Comparison of ENCODE assay signal across 17 cellular contexts in genomic region chr10:63252095-63252762, GRCh38.
DNase-seq lines count a peak whose midpoint lies in the region; ATAC-seq lines count a peak whose summit lies in the region.
"Had no signal": no experiment of that assay in that cellular context is flagged by ENCODE, and none has a peak within 500 bp of the region (broad histone marks: within the 10 kb centered on the region; RNA-seq: fewer than 3 reads in every experiment).

No MANE protein-coding gene starts in this region.

- DNase-seq in activated T-cell treated with anti-CD3 and anti-CD28 coated beads, Interleukin-2, amount 50 U/mL, for 72 hours, result no peak
- DNase-seq in activated T-cell treated with anti-CD3 and anti-CD28 coated beads, Interleukin-2, amount 50 U/mL, for 24 hours, result no peak
- DNase-seq in T-helper 17 cell (no peak), memory B cell (ENCODE audit: low spot score in 2 of 2) (no peak), SW480 (ENCODE audit: low spot score) (no peak), C1 segment of cervical spinal cord (lab: John Stamatoyannopoulos, UW) (no peak)
- no peak for DNase-seq in stimulated activated effector memory CD8-positive, alpha-beta T cell treated with anti-CD3 and anti-CD28 coated beads, Interleukin-12 subunit alpha, Interleukin-12 subunit beta, amount 100 ng/mL, for 72 hours (ENCODE audit: low spot score in 2 of 2)
- DNase-seq: activated CD4-positive, alpha-beta T cell treated with anti-CD3 and anti-CD28 coated beads, Interleukin-2, amount 50 U/mL, for 4 hours; activated T-cell treated with anti-CD3 and anti-CD28 coated beads, Interleukin-2, amount 50 U/mL, for 1 hour; DND-41; esophagus squamous epithelium; glutamatergic neuron; NCI-H1930; thyroid gland had no signal

- H3K9me3 ChIP-seq in T-helper 17 cell (ENCODE audit: control insufficient read depth, low read length, poor library complexity, severe bottlenecking), result no peaks in the 10 kb centered on the region
- H3K9me3 ChIP-seq: esophagus squamous epithelium, thyroid gland had no signal

- peaks cover 6 to 9% of the 10 kb centered on the region in 2 donors for H3K36me3 Mint-ChIP-seq in activated T-cell treated with anti-CD3 and anti-CD28 coated beads, Interleukin-2, amount 50 U/mL, for 72 hours (ENCODE audit: insufficient read depth in 2 of 2)
- H3K36me3 Mint-ChIP-seq in activated T-cell treated with anti-CD3 and anti-CD28 coated beads, Interleukin-2, amount 50 U/mL, for 24 hours (ENCODE audit: low read depth), result peaks cover 64% of the 10 kb centered on the region
- H3K36me3 Mint-ChIP-seq in T-helper 17 cell (ENCODE audit: low read depth) (peaks cover 4% of the 10 kb centered on the region), memory B cell (peaks cover 18% of the 10 kb centered on the region)
- H3K36me3 Mint-ChIP-seq in stimulated activated effector memory CD8-positive, alpha-beta T cell treated with anti-CD3 and anti-CD28 coated beads, Interleukin-12 subunit alpha, Interleukin-12 subunit beta, amount 100 ng/mL, for 72 hours, result peaks cover 28% of the 10 kb centered on the region

- H3K27me3 Mint-ChIP-seq in activated T-cell treated with anti-CD3 and anti-CD28 coated beads, Interleukin-2, amount 50 U/mL, for 72 hours (ENCODE audit: low read depth), result no peaks in the 10 kb centered on the region
- no peaks in the 10 kb centered on the region for H3K27me3 Mint-ChIP-seq in activated T-cell treated with anti-CD3 and anti-CD28 coated beads, Interleukin-2, amount 50 U/mL, for 24 hours
- H3K27me3 Mint-ChIP-seq in T-helper 17 cell, result no peaks in the 10 kb centered on the region
- no peaks in the 10 kb centered on the region for H3K27me3 Mint-ChIP-seq in memory B cell

- H3K4me1 Mint-ChIP-seq in activated T-cell treated with anti-CD3 and anti-CD28 coated beads, Interleukin-2, amount 50 U/mL, for 72 hours (ENCODE audit: low read depth), result peaks cover 35% of the 10 kb centered on the region
- H3K4me1 Mint-ChIP-seq in activated T-cell treated with anti-CD3 and anti-CD28 coated beads, Interleukin-2, amount 50 U/mL, for 24 hours (ENCODE audit: low read depth), result peaks cover 55% of the 10 kb centered on the region
- H3K4me1 Mint-ChIP-seq in T-helper 17 cell, result peaks cover 35% of the 10 kb centered on the region
- H3K4me1 Mint-ChIP-seq in memory B cell, result peaks cover 39% of the 10 kb centered on the region
- peaks cover 35% of the 10 kb centered on the region for H3K4me1 Mint-ChIP-seq in stimulated activated effector memory CD8-positive, alpha-beta T cell treated with anti-CD3 and anti-CD28 coated beads, Interleukin-12 subunit alpha, Interleukin-12 subunit beta, amount 100 ng/mL, for 72 hours

- ATAC-seq in activated T-cell treated with anti-CD3 and anti-CD28 coated beads, Interleukin-2, amount 50 U/mL, for 72 hours (replicated peaks in 1 of 2), result no peak
- ATAC-seq in T-helper 17 cell (no peak), memory B cell (ENCODE audit: low read depth) (no peak), HG03354 (IDR thresholded peaks at IDR 0.05; ENCODE audit: poor library complexity, severe bottlenecking, unreplicated experiment) (no peak)
- no peak for ATAC-seq in stimulated activated effector memory CD8-positive, alpha-beta T cell treated with anti-CD3 and anti-CD28 coated beads, Interleukin-12 subunit alpha, Interleukin-12 subunit beta, amount 100 ng/mL, for 72 hours
- ATAC-seq: activated naive CD4-positive, alpha-beta T cell treated with anti-CD3 and anti-CD28 coated beads, Interleukin-2, amount 50 U/mL, for 72 hours had no signal

- H3K9me3 Mint-ChIP-seq in activated T-cell treated with anti-CD3 and anti-CD28 coated beads, Interleukin-2, amount 50 U/mL, for 72 hours, result peaks cover 0 to 2% of the 10 kb centered on the region in 2 donors
- no peaks in the 10 kb centered on the region for H3K9me3 Mint-ChIP-seq in activated T-cell treated with anti-CD3 and anti-CD28 coated beads, Interleukin-2, amount 50 U/mL, for 24 hours
- H3K9me3 Mint-ChIP-seq in memory B cell, result no peaks in the 10 kb centered on the region
- H3K9me3 Mint-ChIP-seq in stimulated activated effector memory CD8-positive, alpha-beta T cell treated with anti-CD3 and anti-CD28 coated beads, Interleukin-12 subunit alpha, Interleukin-12 subunit beta, amount 100 ng/mL, for 72 hours, result no peaks in the 10 kb centered on the region

- no peak overlapping the region for H3K4me3 Mint-ChIP-seq in activated T-cell treated with anti-CD3 and anti-CD28 coated beads, Interleukin-2, amount 50 U/mL, for 72 hours
- no peak overlapping the region for H3K4me3 Mint-ChIP-seq in activated T-cell treated with anti-CD3 and anti-CD28 coated beads, Interleukin-2, amount 50 U/mL, for 24 hours
- H3K4me3 Mint-ChIP-seq in T-helper 17 cell (no peak overlapping the region), memory B cell (peak overlapping the region; percentile 7)
- no peak overlapping the region for H3K4me3 Mint-ChIP-seq in stimulated activated effector memory CD8-positive, alpha-beta T cell treated with anti-CD3 and anti-CD28 coated beads, Interleukin-12 subunit alpha, Interleukin-12 subunit beta, amount 100 ng/mL, for 72 hours
- H3K4me3 Mint-ChIP-seq: CD14-positive monocyte had no signal

- peak overlapping the region; percentile 14 for H3K27ac Mint-ChIP-seq in activated T-cell treated with anti-CD3 and anti-CD28 coated beads, Interleukin-2, amount 50 U/mL, for 72 hours
- no peak overlapping the region for H3K27ac Mint-ChIP-seq in activated T-cell treated with anti-CD3 and anti-CD28 coated beads, Interleukin-2, amount 50 U/mL, for 24 hours
- H3K27ac Mint-ChIP-seq in T-helper 17 cell (peak overlapping the region; percentile 29), memory B cell (peak overlapping the region; percentile 56)
- H3K27ac Mint-ChIP-seq in stimulated activated effector memory CD8-positive, alpha-beta T cell treated with anti-CD3 and anti-CD28 coated beads, Interleukin-12 subunit alpha, Interleukin-12 subunit beta, amount 100 ng/mL, for 72 hours, result peak overlapping the region; percentile 6
